Comparison of ENCODE assay signal across 4 cellular contexts in the genomic region with DNA sequence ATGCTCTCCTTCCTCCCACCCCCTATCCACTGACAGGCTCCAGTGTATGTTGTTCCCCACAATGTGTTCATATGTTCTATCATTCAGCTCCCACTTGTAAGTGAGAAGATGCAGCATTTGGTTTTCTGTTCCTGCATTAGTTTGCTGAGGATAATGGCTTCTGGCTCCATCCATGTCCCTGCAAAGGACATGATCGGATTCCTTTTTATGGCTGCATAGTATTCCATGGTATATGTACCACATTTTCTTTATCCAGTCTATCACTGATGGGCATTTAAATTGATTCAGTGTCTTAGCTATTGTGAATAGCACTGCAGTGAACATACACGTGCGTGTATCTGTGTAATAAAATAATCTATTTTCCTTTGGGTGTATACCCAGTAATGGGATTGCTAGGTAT. TPM values are rescaled to one million over a fixed set of nuclear protein-coding genes. Genes with fewer than 3 reads are reported as not detected.
"Had no signal": no experiment of that assay in that cellular context is flagged by ENCODE, and none has a peak within 500 bp of the region (broad histone marks: within the 10 kb centered on the region; RNA-seq: fewer than 3 reads in every experiment).

No MANE protein-coding gene starts in this region.

RNA-seq across cellular contexts. Expression of a gene that starts 50.1 kb away (rescaled TPM):
- total RNA-seq: mononuclear cell; naive thymus-derived CD8-positive, alpha-beta T cell had no signal
- polyA plus RNA-seq: immature natural killer cell; naive thymus-derived CD4-positive, alpha-beta T cell had no signal
